ENCODE assay signal across 24 cellular contexts in genomic region chr19:8430650-8431049, GRCh38.
"Had no signal": no experiment of that assay in that cellular context is flagged by ENCODE, and none has a peak within 500 bp of the region (broad histone marks: within the 10 kb centered on the region; RNA-seq: fewer than 3 reads in every experiment).

No MANE protein-coding gene starts in this region.

- H2AFZ ChIP-seq: parathyroid adenoma had no signal

- DNase-seq: colonic mucosa; effector CD8-positive, alpha-beta T cell; foreskin keratinocyte; glutamatergic neuron; hypothalamus; immature natural killer cell; islet precursor cell; kidney glomerular epithelial cell; left colon; left ventricle myocardium superior; lower lobe of right lung; naive thymus-derived CD8-positive, alpha-beta T cell; right lobe of liver; small intestine; stimulated activated CD4-positive, alpha-beta T cell treated with anti-CD3 and anti-CD28 coated beads, Interleukin-15, amount 100 ng/mL, for 24 hours; stimulated activated CD4-positive, alpha-beta T cell treated with anti-CD3 and anti-CD28 coated beads, Interleukin-2, amount 100 ng/mL, for 48 hours; stimulated activated naive CD4-positive, alpha-beta T cell; stimulated activated naive CD8-positive, alpha-beta T cell treated with anti-CD3 and anti-CD28 coated beads, Interleukin-15, amount 100 ng/mL, for 72 hours; transverse colon had no signal

- H3K4me1 ChIP-seq: colonic mucosa, foreskin keratinocyte, parathyroid adenoma had no signal

- H3K27me3 Mint-ChIP-seq: dendritic cell treated with granulocyte-macrophage colony-stimulating factor and Interleukin-4, amounts not matched to agents 40 ng/mL and 50 ng/mL, for 4 days; naive thymus-derived CD8-positive, alpha-beta T cell; progenitor cell of endocrine pancreas; stimulated activated naive CD8-positive, alpha-beta T cell treated with anti-CD3 and anti-CD28 coated beads, Interleukin-15, amount 100 ng/mL, for 72 hours had no signal

- H3K27ac ChIP-seq: colonic mucosa, esophagus muscularis mucosa, foreskin keratinocyte, lower lobe of right lung, parathyroid adenoma, right lobe of liver, suprapubic skin, transverse colon had no signal

- H3K9me3 ChIP-seq: colonic mucosa, esophagus muscularis mucosa, lower lobe of right lung, right lobe of liver, suprapubic skin, transverse colon had no signal

- H3K4me3 Mint-ChIP-seq: dendritic cell treated with granulocyte-macrophage colony-stimulating factor and Interleukin-4, amounts not matched to agents 40 ng/mL and 50 ng/mL, for 4 days; immature natural killer cell; naive thymus-derived CD8-positive, alpha-beta T cell; stimulated activated naive CD8-positive, alpha-beta T cell treated with anti-CD3 and anti-CD28 coated beads, Interleukin-15, amount 100 ng/mL, for 72 hours had no signal

- H3K9ac ChIP-seq: parathyroid adenoma had no signal

- H3K36me3 ChIP-seq: colonic mucosa, transverse colon had no signal

- H3K4me3 ChIP-seq: colonic mucosa, esophagus muscularis mucosa, lower lobe of right lung, right lobe of liver, suprapubic skin, transverse colon had no signal

- H3K9me3 Mint-ChIP-seq: dendritic cell treated with granulocyte-macrophage colony-stimulating factor and Interleukin-4, amounts not matched to agents 40 ng/mL and 50 ng/mL, for 4 days; immature natural killer cell; naive thymus-derived CD8-positive, alpha-beta T cell; stimulated activated naive CD8-positive, alpha-beta T cell treated with anti-CD3 and anti-CD28 coated beads, Interleukin-15, amount 100 ng/mL, for 72 hours had no signal

- ATAC-seq: foreskin keratinocyte; left colon; left ventricle myocardium superior; lower lobe of right lung; naive thymus-derived CD8-positive, alpha-beta T cell; stimulated activated naive CD8-positive, alpha-beta T cell treated with anti-CD3 and anti-CD28 coated beads, Interleukin-15, amount 100 ng/mL, for 72 hours had no signal

- H3K4me1 Mint-ChIP-seq: immature natural killer cell had no signal

- H3K79me2 ChIP-seq: parathyroid adenoma had no signal

- H3K27me3 ChIP-seq: colonic mucosa, esophagus muscularis mucosa, foreskin keratinocyte, right lobe of liver, suprapubic skin, transverse colon had no signal

- H3K27ac Mint-ChIP-seq: dendritic cell treated with granulocyte-macrophage colony-stimulating factor and Interleukin-4, amounts not matched to agents 40 ng/mL and 50 ng/mL, for 4 days; progenitor cell of endocrine pancreas; stimulated activated naive CD8-positive, alpha-beta T cell treated with anti-CD3 and anti-CD28 coated beads, Interleukin-15, amount 100 ng/mL, for 72 hours had no signal
